Comparison of ENCODE assay signal across 9 cellular contexts in the genomic region with DNA sequence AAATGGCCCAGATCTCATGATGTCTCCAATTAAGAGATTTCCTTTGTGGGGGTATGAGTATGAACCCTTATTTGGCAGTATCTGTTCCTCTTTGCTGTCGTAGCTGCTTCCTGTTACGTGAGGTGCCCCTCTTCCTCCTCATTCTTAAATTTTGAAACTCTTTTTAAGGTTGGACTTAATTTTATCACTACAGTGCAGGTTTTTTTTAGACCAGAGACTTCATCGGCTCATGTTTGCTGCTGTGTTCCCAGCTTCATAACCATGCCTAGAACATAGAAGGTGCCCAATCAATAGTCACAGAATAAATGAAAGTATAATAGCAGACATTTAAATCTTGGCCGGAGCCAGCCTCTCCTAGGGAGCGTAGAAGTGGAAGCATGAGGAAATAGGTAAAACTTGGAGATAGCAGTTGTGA. TPM values are rescaled to one million over a fixed set of nuclear protein-coding genes. Genes with fewer than 3 reads are reported as not detected.
A peak's percentile ranks its signal among the peaks of the same experiment; 100 is the strongest.
DNase-seq lines count a peak whose midpoint lies in the region; ATAC-seq and TF ChIP-seq lines count a peak whose summit lies in the region.
"Had no signal": no experiment of that assay in that cellular context is flagged by ENCODE, and none has a peak within 500 bp of the region (broad histone marks: within the 10 kb centered on the region; RNA-seq: fewer than 3 reads in every experiment).

No MANE protein-coding gene starts in this region.

- TF ChIP-seq CTCF in CD4-positive, alpha-beta T cell (IDR thresholded peaks at IDR 0.05) = no peak
- TF ChIP-seq CTCF in suprapubic skin (IDR thresholded peaks at IDR 0.05) (no peak), sigmoid colon (IDR thresholded peaks at IDR 0.05) (no peak), chondrocyte (IDR thresholded peaks at IDR 0.05) (no peak)

- POLR2A ChIA-PET in CD4-positive, alpha-beta T cell (lab: Charles Lee) = interaction anchor here (0.6 to 6.0 kb wide), 5 partner anchors 10 to 399 kb away, joined by 3 to 36 read pairs (median 3); partner anchors contain the start of genes C1GALT1, GLCCI1 and UMAD1
- POLR2A ChIA-PET in activated naive CD8-positive, alpha-beta T cell treated with anti-CD3 and anti-CD28 coated beads, Interleukin-2, amount 10 ng/mL, durations not matched to agents 7 days and 5 days (lab: Charles Lee) = interaction anchor here (1.1 to 2.1 kb wide), 4 partner anchors 71 to 630 kb away, joined by 3 to 14 read pairs (median 3); partner anchors contain the start of genes GLCCI1 and UMAD1

- H3K27ac ChIP-seq in CD4-positive, alpha-beta T cell (ENCODE audit: low read depth, low read length) = peak overlapping the region; percentile 18
- no peak overlapping the region for H3K27ac ChIP-seq in suprapubic skin
- H3K27ac ChIP-seq in sigmoid colon = no peak overlapping the region
- H3K27ac ChIP-seq: cardiac muscle cell had no signal

- H3K27ac Mint-ChIP-seq in CD4-positive, alpha-beta T cell = peak overlapping the region; percentile 87
- peak overlapping the region; percentile 87 for H3K27ac Mint-ChIP-seq in activated naive CD8-positive, alpha-beta T cell treated with anti-CD3 and anti-CD28 coated beads, Interleukin-2, amount 10 ng/mL, durations not matched to agents 7 days and 5 days
- no peak overlapping the region for H3K27ac Mint-ChIP-seq in chondrocyte (ENCODE audit: unreplicated experiment)

- H3K4me3 ChIP-seq in suprapubic skin (peak overlapping the region; percentile 79), sigmoid colon (no peak overlapping the region)

- WGBS in suprapubic skin = 58% methylated on average over 5 of the region's 5 CpGs
- 50 to 64% methylated on average over 5 of the region's 5 CpGs for WGBS in sigmoid colon, 2 donors

- intact Hi-C loops in CD4-positive, alpha-beta T cell (cut with DNase I, micrococcal nuclease) = loop anchor here (5.0 to 10.0 kb wide), 2 partner anchors 73 to 384 kb away; partner anchors contain the start of genes C1GALT1 (in 1 of the 2) and UMAD1 (in 1 of the 2)
- intact Hi-C loops in sigmoid colon (cut with DNase I) = loop anchor here (5.0 kb wide), 2 partner anchors 387 to 398 kb away; partner anchors contain the start of genes C1GALT1 and GLCCI1

- peak; percentile 42 for ATAC-seq in CD4-positive, alpha-beta T cell (ENCODE audit: poor library complexity)
- ATAC-seq in GM19395 (IDR thresholded peaks at IDR 0.05; ENCODE audit: unreplicated experiment) = peak; percentile 58
- peak; percentile 40 for ATAC-seq in HG03469 (IDR thresholded peaks at IDR 0.05; ENCODE audit: unreplicated experiment)
- ATAC-seq in activated naive CD8-positive, alpha-beta T cell treated with anti-CD3 and anti-CD28 coated beads, Interleukin-2, amount 10 ng/mL, durations not matched to agents 7 days and 5 days (ENCODE audit: low read depth) = peak; percentile 49

- H3K4me1 ChIP-seq in suprapubic skin (peaks cover 53% of the 10 kb centered on the region), sigmoid colon (peaks cover 0 to 21% (median 16%) of the 10 kb centered on the region in 4 donors)

- H3K27me3 Mint-ChIP-seq in CD4-positive, alpha-beta T cell = no peaks in the 10 kb centered on the region
- no peaks in the 10 kb centered on the region for H3K27me3 Mint-ChIP-seq in activated naive CD8-positive, alpha-beta T cell treated with anti-CD3 and anti-CD28 coated beads, Interleukin-2, amount 10 ng/mL, durations not matched to agents 7 days and 5 days
- H3K27me3 Mint-ChIP-seq in chondrocyte (ENCODE audit: low read depth) = no peaks in the 10 kb centered on the region

- H3K4me3 Mint-ChIP-seq in CD4-positive, alpha-beta T cell = peak overlapping the region; percentile 89
- H3K4me3 Mint-ChIP-seq in activated naive CD8-positive, alpha-beta T cell treated with anti-CD3 and anti-CD28 coated beads, Interleukin-2, amount 10 ng/mL, durations not matched to agents 7 days and 5 days = peak overlapping the region; percentile 82
- no peak overlapping the region for H3K4me3 Mint-ChIP-seq in chondrocyte (ENCODE audit: unreplicated experiment)

- H3K36me3 Mint-ChIP-seq in CD4-positive, alpha-beta T cell (ENCODE audit: low read depth) = peaks cover 27% of the 10 kb centered on the region
- H3K36me3 Mint-ChIP-seq in activated naive CD8-positive, alpha-beta T cell treated with anti-CD3 and anti-CD28 coated beads, Interleukin-2, amount 10 ng/mL, durations not matched to agents 7 days and 5 days = peaks cover 30% of the 10 kb centered on the region
- H3K36me3 Mint-ChIP-seq in chondrocyte (ENCODE audit: low read depth) = peaks cover 1% of the 10 kb centered on the region

- TF ChIP-seq POLR2A in suprapubic skin (IDR thresholded peaks at IDR 0.05) (no peak), sigmoid colon (IDR thresholded peaks at IDR 0.05) (no peak)

- H3K4me1 Mint-ChIP-seq in CD4-positive, alpha-beta T cell (ENCODE audit: low read depth) = peaks cover 38% of the 10 kb centered on the region
- peaks cover 29% of the 10 kb centered on the region for H3K4me1 Mint-ChIP-seq in activated naive CD8-positive, alpha-beta T cell treated with anti-CD3 and anti-CD28 coated beads, Interleukin-2, amount 10 ng/mL, durations not matched to agents 7 days and 5 days
- H3K4me1 Mint-ChIP-seq in chondrocyte (ENCODE audit: low read depth) = peaks cover 26% of the 10 kb centered on the region

- no peaks in the 10 kb centered on the region for H3K9me3 Mint-ChIP-seq in CD4-positive, alpha-beta T cell
- no peaks in the 10 kb centered on the region for H3K9me3 Mint-ChIP-seq in activated naive CD8-positive, alpha-beta T cell treated with anti-CD3 and anti-CD28 coated beads, Interleukin-2, amount 10 ng/mL, durations not matched to agents 7 days and 5 days
- H3K9me3 Mint-ChIP-seq in chondrocyte (ENCODE audit: low read depth) = no peaks in the 10 kb centered on the region

- H3K27me3 ChIP-seq in CD4-positive, alpha-beta T cell (ENCODE audit: control insufficient read depth, insufficient read depth, low read length) = no peaks in the 10 kb centered on the region
- H3K27me3 ChIP-seq in suprapubic skin (no peaks in the 10 kb centered on the region), sigmoid colon (no peaks in the 10 kb centered on the region)
- H3K27me3 ChIP-seq: cardiac muscle cell had no signal

- CTCF ChIA-PET in CD4-positive, alpha-beta T cell (lab: Charles Lee) = interaction anchor here (1.3 to 1.4 kb wide), 2 partner anchors 11 to 387 kb away, joined by 3 to 4 read pairs; partner anchors contain the start of gene C1GALT1

- H3K9me3 ChIP-seq in CD4-positive, alpha-beta T cell (ENCODE audit: control insufficient read depth, low read length) = no peaks in the 10 kb centered on the region
- H3K9me3 ChIP-seq in suprapubic skin (no peaks in the 10 kb centered on the region), sigmoid colon (no peaks in the 10 kb centered on the region)

- no peak for DNase-seq in CD4-positive, alpha-beta T cell
- no peak for DNase-seq in activated naive CD8-positive, alpha-beta T cell treated with anti-CD3 and anti-CD28 coated beads, Interleukin-2, amount 10 ng/mL, durations not matched to agents 7 days and 5 days
- DNase-seq in suprapubic skin (ENCODE audit: low spot score in 2 of 2) (no peak), sigmoid colon (no peak), NCI-H1105 treated with DMSO at 0.1 percent for 48 hours (lab: John Stamatoyannopoulos, UW) (no peak), chondrocyte (ENCODE audit: low spot score) (no peak)

- H3K36me3 ChIP-seq in suprapubic skin (peaks cover 5% of the 10 kb centered on the region), sigmoid colon (peaks cover 0 to 13% (median 0%) of the 10 kb centered on the region in 4 donors)

- TF ChIP-seq EP300 in suprapubic skin (IDR thresholded peaks at IDR 0.05) = no peak
- no peak for TF ChIP-seq EP300 in sigmoid colon (IDR thresholded peaks at IDR 0.05)

RNA-seq across cellular contexts. Expression of gene MIOS, which starts 2.4 kb away (rescaled TPM):
- 10 to 100 TPM; 30.8 to 33.3 TPM for total RNA-seq in CD4-positive, alpha-beta T cell
- total RNA-seq in activated naive CD8-positive, alpha-beta T cell treated with anti-CD3 and anti-CD28 coated beads, Interleukin-2, amount 10 ng/mL, durations not matched to agents 7 days and 5 days = 10 to 100 TPM; 42.0 to 42.1 TPM
- total RNA-seq in suprapubic skin (10 to 100 TPM; 45.1 to 65.8 (median 55.7) TPM), sigmoid colon (10 to 100 TPM; 20.8 to 40.3 (median 30.7) TPM), chondrocyte (15.1 to 18.8 TPM (median 15.7 TPM) in 3 replicates)
- 10 to 100 TPM; 11.3 to 16.9 (median 15.6) TPM for polyA plus RNA-seq in sigmoid colon

RNA-seq across cellular contexts. Expression of gene COL28A1, which starts 33.4 kb away (rescaled TPM):
- under 1 TPM in 1 of 2 experiments, not detected in 1; 0.22 TPM for total RNA-seq in CD4-positive, alpha-beta T cell
- total RNA-seq in activated naive CD8-positive, alpha-beta T cell treated with anti-CD3 and anti-CD28 coated beads, Interleukin-2, amount 10 ng/mL, durations not matched to agents 7 days and 5 days = not detected
- total RNA-seq in suprapubic skin (1 to 10 TPM in 3 of 4 donors, under 1 TPM in 1; 0.85 to 2.9 (median 2.0) TPM), sigmoid colon (10 to 100 TPM in 3 of 4 donors, 1 to 10 TPM in 1; 9.9 to 25.5 (median 17.3) TPM), chondrocyte (0.21 to 0.31 TPM (median 0.25 TPM) in 3 replicates)
- polyA plus RNA-seq in sigmoid colon = 1 to 10 TPM in 2 of 3 donors, under 1 TPM in 1; 0.60 to 3.5 (median 1.6) TPM
